In genomic region chr1:226662704-226663326, GRCh38 we compare ENCODE assay signal across 8 cellular contexts.
DNase-seq lines count a peak whose midpoint lies in the region; ATAC-seq and TF ChIP-seq lines count a peak whose summit lies in the region.

No MANE protein-coding gene starts in this region.

- TF ChIP-seq EP300 in transverse colon (IDR thresholded peaks at IDR 0.05; ENCODE audit: low read depth): peak; percentile 81

- H3K36me3 ChIP-seq in parathyroid adenoma (ENCODE audit: control insufficient read depth, insufficient read depth, low read length) (no peaks in the 10 kb centered on the region), transverse colon (no peaks in the 10 kb centered on the region)

- H3K79me2 ChIP-seq in parathyroid adenoma: peaks cover 4% of the 10 kb centered on the region

- no peaks in the 10 kb centered on the region for H3K4me1 Mint-ChIP-seq in activated T-cell treated with anti-CD3 and anti-CD28 coated beads, Interleukin-2, amount 50 U/mL, for 72 hours (ENCODE audit: low read depth)

- H3K27ac ChIP-seq in parathyroid adenoma (peak overlapping the region; percentile 71), transverse colon (no peak overlapping the region)

- no peak overlapping the region for H3K9ac ChIP-seq in parathyroid adenoma

- DNase-seq in OCI-M1 (lab: John Stamatoyannopoulos, UW) (peak; percentile 36), fibroblast of peridontal ligament (ENCODE audit: extremely low read depth) (peak; percentile 96), transverse colon (peak; percentile 79), NCI-H1092 (lab: John Stamatoyannopoulos, UW) (no peak)
- DNase-seq in activated T-cell treated with anti-CD3 and anti-CD28 coated beads, Interleukin-2, amount 50 U/mL, for 72 hours: peak; percentile 87 to 91

- H2AFZ ChIP-seq in parathyroid adenoma: no peak overlapping the region

- no peaks in the 10 kb centered on the region for H3K27me3 Mint-ChIP-seq in activated T-cell treated with anti-CD3 and anti-CD28 coated beads, Interleukin-2, amount 50 U/mL, for 72 hours (ENCODE audit: low read depth)

- H3K27me3 ChIP-seq in parathyroid adenoma (ENCODE audit: control insufficient read depth, insufficient read depth, low read length) (no peaks in the 10 kb centered on the region), transverse colon (no peaks in the 10 kb centered on the region)

- peak; percentile 31 for TF ChIP-seq POLR2A in transverse colon (IDR thresholded peaks at IDR 0.05)

- TF ChIP-seq CTCF in parathyroid adenoma (IDR thresholded peaks at IDR 0.05) (no peak), transverse colon (IDR thresholded peaks at IDR 0.05) (no peak)

- 0 to 53% methylated on average over 1 to 13 of the region's 13 CpGs for WGBS in transverse colon (ENCODE audit: low coverage in 1 of 2), 2 donors

- in situ Hi-C loops in transverse colon (cut with MboI; ENCODE audit: low pct_ligation_motif_present in 1 of 4, low pct_unique_long_range_greater_than_20kb in 1 of 4, low sequenced_read_pairs in 3 of 4): no loop called here

- ATAC-seq in GM18519 (IDR thresholded peaks at IDR 0.05; ENCODE audit: low FRiP score, unreplicated experiment) (peak; percentile 89), HG02970 (IDR thresholded peaks at IDR 0.05; ENCODE audit: low FRiP score, unreplicated experiment) (peak; percentile 93)
- ATAC-seq in activated T-cell treated with anti-CD3 and anti-CD28 coated beads, Interleukin-2, amount 50 U/mL, for 72 hours (replicated peaks in 1 of 2): peak; percentile 93 to 94

- peak overlapping the region; percentile 93 for H3K27ac Mint-ChIP-seq in activated T-cell treated with anti-CD3 and anti-CD28 coated beads, Interleukin-2, amount 50 U/mL, for 72 hours

- intact Hi-C loops in transverse colon (cut with DNase I; ENCODE audit: low total_unique reads): no loop called here

- H3K9me3 Mint-ChIP-seq in activated T-cell treated with anti-CD3 and anti-CD28 coated beads, Interleukin-2, amount 50 U/mL, for 72 hours: no peaks in the 10 kb centered on the region

- peaks cover 0 to 5% of the 10 kb centered on the region in 2 donors for H3K36me3 Mint-ChIP-seq in activated T-cell treated with anti-CD3 and anti-CD28 coated beads, Interleukin-2, amount 50 U/mL, for 72 hours (ENCODE audit: insufficient read depth in 2 of 2)

- no peaks in the 10 kb centered on the region for H3K4me1 ChIP-seq in parathyroid adenoma
- peaks cover 37 to 87% (median 62%) of the 10 kb centered on the region in 4 donors for H3K4me1 ChIP-seq in transverse colon

- H3K4me3 Mint-ChIP-seq in activated T-cell treated with anti-CD3 and anti-CD28 coated beads, Interleukin-2, amount 50 U/mL, for 72 hours: peak overlapping the region; percentile 79 to 80

- no peak overlapping the region for H3K4me3 ChIP-seq in parathyroid adenoma (ENCODE audit: low read depth, low read length)
- no peak overlapping the region for H3K4me3 ChIP-seq in transverse colon

- H3K9me3 ChIP-seq in parathyroid adenoma (ENCODE audit: control insufficient read depth, low read length) (no peaks in the 10 kb centered on the region), transverse colon (no peaks in the 10 kb centered on the region)

- H3K4me2 ChIP-seq in parathyroid adenoma (ENCODE audit: low read length): no peak overlapping the region
